In the genomic region with DNA sequence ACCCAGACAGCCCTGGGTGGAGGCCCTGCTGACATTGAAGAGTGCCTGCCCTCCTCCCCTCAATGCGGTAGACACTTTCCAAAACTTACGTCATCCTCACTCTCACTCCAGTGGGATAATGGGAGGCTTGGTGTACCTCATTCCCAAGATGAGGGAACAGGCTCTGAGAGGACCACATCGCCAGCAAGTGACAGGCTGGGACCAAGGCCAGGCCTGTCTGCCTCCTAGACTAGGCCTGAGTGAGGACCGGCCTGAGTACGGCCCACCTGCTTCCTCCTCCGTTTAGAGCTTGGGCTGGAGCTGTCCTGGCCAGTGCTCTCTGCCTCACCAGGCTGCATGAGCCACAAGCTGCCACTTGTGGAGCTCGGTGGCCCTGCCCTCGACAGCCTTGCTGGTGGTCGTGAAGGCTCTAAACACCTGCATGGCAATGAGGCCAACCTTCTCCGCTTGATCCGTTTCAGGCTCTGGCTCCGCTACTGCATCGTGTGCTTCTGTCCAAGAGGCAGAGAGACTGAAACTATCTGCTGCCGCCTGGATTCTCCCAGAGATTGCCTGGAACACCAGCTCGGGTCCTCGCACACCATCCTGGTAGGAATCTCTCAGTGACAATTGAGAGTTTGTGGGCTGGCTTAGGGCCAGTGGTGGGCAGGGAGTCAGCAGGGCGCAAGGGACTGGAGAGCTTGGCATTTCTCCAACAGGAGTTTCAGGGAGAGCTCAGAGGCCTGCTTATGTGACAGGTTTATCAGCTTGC, we compare ENCODE assay signal across 1 cellular context.
TF ChIP-seq lines count a peak whose summit lies in the region.

No MANE protein-coding gene starts in this region.

TF ChIP-seq in HepG2, 621 proteins besides CTCF, POLR2A, EP300 and RAD21 (continues in another document):
- TF ChIP-seq POLR2G (IDR thresholded peaks at IDR 0.05; ENCODE audit: low read depth, low read length) (peak; percentile 46; the same call in 1 of the 2 replicates), ELF3 (CRISPR knock-in tag; IDR thresholded peaks at IDR 0.05) (0 out of 2 replicates have a peak, but pooled peaks have one; percentile 10), PHF8 (CRISPR knock-in tag; IDR thresholded peaks at IDR 0.05) (peak; percentile 61), TP53 (CRISPR knock-in tag; conservative IDR thresholded peaks at IDR 0.05) (no peak), SALL1 (CRISPR knock-in tag; IDR thresholded peaks at IDR 0.05) (peak; percentile 79), ASH2L (IDR thresholded peaks at IDR 0.05; ENCODE audit: insufficient read length, low read depth, low read length) (peak; percentile 40), POLR2AphosphoS5 (IDR thresholded peaks at IDR 0.05; ENCODE audit: low read depth, low read length) (peak; percentile 48), ZNF510 (CRISPR knock-in tag; IDR thresholded peaks at IDR 0.05; ENCODE audit: low read depth) (no peak), YEATS4 (CRISPR knock-in tag; IDR thresholded peaks at IDR 0.05; ENCODE audit: borderline replicate concordance) (peak; percentile 47; the same call in 1 of the 2 replicates), HNRNPH1 (optimal IDR thresholded peaks at IDR 0.05; ENCODE audit: low read depth, low read length) (no peak), DPF2 (CRISPR knock-in tag; IDR thresholded peaks at IDR 0.05; ENCODE audit: borderline replicate concordance, low read depth) (0 out of 2 replicates have a peak, but pooled peaks have one; percentile 21), ZNF296 (CRISPR knock-in tag; conservative IDR thresholded peaks at IDR 0.05) (peak; percentile 84; the same call in 1 of the 2 replicates), ZFY (CRISPR knock-in tag; IDR thresholded peaks at IDR 0.05) (peak; percentile 87), ZNF605 (CRISPR knock-in tag; IDR thresholded peaks at IDR 0.05) (peak; percentile 70; the same call in 1 of the 2 replicates), TGIF2 (CRISPR knock-in tag; IDR thresholded peaks at IDR 0.05) (peak; percentile 12; the same call in 1 of the 2 replicates), ZNF431 (CRISPR knock-in tag; IDR thresholded peaks at IDR 0.05; ENCODE audit: borderline replicate concordance, low read depth) (peak; percentile 78; the same call in 1 of the 2 replicates), REPIN1 (CRISPR knock-in tag; IDR thresholded peaks at IDR 0.05; ENCODE audit: borderline replicate concordance, low read depth) (peak; percentile 39; the same call in 1 of the 2 replicates), ZNF552 (CRISPR knock-in tag; IDR thresholded peaks at IDR 0.05; ENCODE audit: borderline replicate concordance) (0 out of 2 replicates have a peak, but pooled peaks have one; percentile 72), ZGPAT (CRISPR knock-in tag; IDR thresholded peaks at IDR 0.05) (0 out of 2 replicates have a peak, but pooled peaks have one; percentile 21), ZIK1 (CRISPR knock-in tag; IDR thresholded peaks at IDR 0.05; ENCODE audit: borderline replicate concordance, low read depth) (0 out of 2 replicates have a peak, but pooled peaks have one; percentile 47), PITX1 (CRISPR knock-in tag; IDR thresholded peaks at IDR 0.05) (0 out of 2 replicates have a peak, but pooled peaks have one; percentile 33), ZNF280B (CRISPR knock-in tag; IDR thresholded peaks at IDR 0.05; ENCODE audit: borderline replicate concordance) (0 out of 2 replicates have a peak, but pooled peaks have one; percentile 66), TAF1 (CRISPR knock-in tag; IDR thresholded peaks at IDR 0.05) (peak; percentile 50; the same call in 1 of the 2 replicates), ELF4 (CRISPR knock-in tag; IDR thresholded peaks at IDR 0.05; ENCODE audit: borderline replicate concordance) (no peak), PHF20 (CRISPR knock-in tag; IDR thresholded peaks at IDR 0.05) (0 out of 2 replicates have a peak, but pooled peaks have one; percentile 47), MIER3 (CRISPR knock-in tag; IDR thresholded peaks at IDR 0.05; ENCODE audit: borderline replicate concordance) (no peak), SAP130 (CRISPR knock-in tag; IDR thresholded peaks at IDR 0.05; ENCODE audit: low read depth) (peak; percentile 39; the same call in 1 of the 2 replicates), SP4 (CRISPR knock-in tag; IDR thresholded peaks at IDR 0.05) (0 out of 2 replicates have a peak, but pooled peaks have one; percentile 52), IRX3 (CRISPR knock-in tag; IDR thresholded peaks at IDR 0.05; ENCODE audit: borderline replicate concordance, low read depth) (0 out of 2 replicates have a peak, but pooled peaks have one; percentile 68), KAT8 (CRISPR knock-in tag; IDR thresholded peaks at IDR 0.05) (peak; percentile 22; the same call in 1 of the 2 replicates), XRCC5 (optimal IDR thresholded peaks at IDR 0.05; ENCODE audit: low read length) (peak; percentile 64), ZNF781 (CRISPR knock-in tag; IDR thresholded peaks at IDR 0.05; ENCODE audit: borderline replicate concordance, not compliant biosample characterization) (peak; percentile 27), SPEN (CRISPR knock-in tag; IDR thresholded peaks at IDR 0.05; ENCODE audit: low read depth) (peak; percentile 67; the same call in 1 of the 2 replicates), AHR (CRISPR knock-in tag; IDR thresholded peaks at IDR 0.05) (0 out of 2 replicates have a peak, but pooled peaks have one; percentile 33), AKAP8 (CRISPR knock-in tag; IDR thresholded peaks at IDR 0.05) (peak; percentile 65; the same call in 1 of the 2 replicates), CREB1 (IDR thresholded peaks at IDR 0.05) (peak; percentile 7; the same call in 1 of the 2 replicates), CREB1 (CRISPR knock-in tag; IDR thresholded peaks at IDR 0.05) (no peak), ZBTB7B (CRISPR knock-in tag; IDR thresholded peaks at IDR 0.05) (peak; percentile 45; the same call in 1 of the 2 replicates), ZNF792 (CRISPR knock-in tag; IDR thresholded peaks at IDR 0.05) (0 out of 2 replicates have a peak, but pooled peaks have one; percentile 12)
- TF ChIP-seq, protein P1, sequence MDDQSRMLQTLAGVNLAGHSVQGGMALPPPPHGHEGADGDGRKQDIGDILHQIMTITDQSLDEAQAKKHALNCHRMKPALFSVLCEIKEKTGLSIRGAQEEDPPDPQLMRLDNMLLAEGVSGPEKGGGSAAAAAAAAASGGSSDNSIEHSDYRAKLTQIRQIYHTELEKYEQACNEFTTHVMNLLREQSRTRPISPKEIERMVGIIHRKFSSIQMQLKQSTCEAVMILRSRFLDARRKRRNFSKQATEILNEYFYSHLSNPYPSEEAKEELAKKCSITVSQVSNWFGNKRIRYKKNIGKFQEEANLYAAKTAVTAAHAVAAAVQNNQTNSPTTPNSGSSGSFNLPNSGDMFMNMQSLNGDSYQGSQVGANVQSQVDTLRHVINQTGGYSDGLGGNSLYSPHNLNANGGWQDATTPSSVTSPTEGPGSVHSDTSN (CRISPR knock-in tag; IDR thresholded peaks at IDR 0.05; ENCODE audit: borderline replicate concordance), result no peak
- TF ChIP-seq, protein P2, sequence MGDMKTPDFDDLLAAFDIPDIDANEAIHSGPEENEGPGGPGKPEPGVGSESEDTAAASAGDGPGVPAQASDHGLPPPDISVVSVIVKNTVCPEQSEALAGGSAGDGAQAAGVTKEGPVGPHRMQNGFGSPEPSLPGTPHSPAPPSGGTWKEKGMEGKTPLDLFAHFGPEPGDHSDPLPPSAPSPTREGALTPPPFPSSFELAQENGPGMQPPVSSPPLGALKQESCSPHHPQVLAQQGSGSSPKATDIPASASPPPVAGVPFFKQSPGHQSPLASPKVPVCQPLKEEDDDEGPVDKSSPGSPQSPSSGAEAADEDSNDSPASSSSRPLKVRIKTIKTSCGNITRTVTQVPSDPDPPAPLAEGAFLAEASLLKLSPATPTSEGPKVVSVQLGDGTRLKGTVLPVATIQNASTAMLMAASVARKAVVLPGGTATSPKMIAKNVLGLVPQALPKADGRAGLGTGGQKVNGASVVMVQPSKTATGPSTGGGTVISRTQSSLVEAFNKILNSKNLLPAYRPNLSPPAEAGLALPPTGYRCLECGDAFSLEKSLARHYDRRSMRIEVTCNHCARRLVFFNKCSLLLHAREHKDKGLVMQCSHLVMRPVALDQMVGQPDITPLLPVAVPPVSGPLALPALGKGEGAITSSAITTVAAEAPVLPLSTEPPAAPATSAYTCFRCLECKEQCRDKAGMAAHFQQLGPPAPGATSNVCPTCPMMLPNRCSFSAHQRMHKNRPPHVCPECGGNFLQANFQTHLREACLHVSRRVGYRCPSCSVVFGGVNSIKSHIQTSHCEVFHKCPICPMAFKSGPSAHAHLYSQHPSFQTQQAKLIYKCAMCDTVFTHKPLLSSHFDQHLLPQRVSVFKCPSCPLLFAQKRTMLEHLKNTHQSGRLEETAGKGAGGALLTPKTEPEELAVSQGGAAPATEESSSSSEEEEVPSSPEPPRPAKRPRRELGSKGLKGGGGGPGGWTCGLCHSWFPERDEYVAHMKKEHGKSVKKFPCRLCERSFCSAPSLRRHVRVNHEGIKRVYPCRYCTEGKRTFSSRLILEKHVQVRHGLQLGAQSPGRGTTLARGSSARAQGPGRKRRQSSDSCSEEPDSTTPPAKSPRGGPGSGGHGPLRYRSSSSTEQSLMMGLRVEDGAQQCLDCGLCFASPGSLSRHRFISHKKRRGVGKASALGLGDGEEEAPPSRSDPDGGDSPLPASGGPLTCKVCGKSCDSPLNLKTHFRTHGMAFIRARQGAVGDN (CRISPR knock-in tag; IDR thresholded peaks at IDR 0.05), result peak; percentile 100
- TF ChIP-seq, protein P3, sequence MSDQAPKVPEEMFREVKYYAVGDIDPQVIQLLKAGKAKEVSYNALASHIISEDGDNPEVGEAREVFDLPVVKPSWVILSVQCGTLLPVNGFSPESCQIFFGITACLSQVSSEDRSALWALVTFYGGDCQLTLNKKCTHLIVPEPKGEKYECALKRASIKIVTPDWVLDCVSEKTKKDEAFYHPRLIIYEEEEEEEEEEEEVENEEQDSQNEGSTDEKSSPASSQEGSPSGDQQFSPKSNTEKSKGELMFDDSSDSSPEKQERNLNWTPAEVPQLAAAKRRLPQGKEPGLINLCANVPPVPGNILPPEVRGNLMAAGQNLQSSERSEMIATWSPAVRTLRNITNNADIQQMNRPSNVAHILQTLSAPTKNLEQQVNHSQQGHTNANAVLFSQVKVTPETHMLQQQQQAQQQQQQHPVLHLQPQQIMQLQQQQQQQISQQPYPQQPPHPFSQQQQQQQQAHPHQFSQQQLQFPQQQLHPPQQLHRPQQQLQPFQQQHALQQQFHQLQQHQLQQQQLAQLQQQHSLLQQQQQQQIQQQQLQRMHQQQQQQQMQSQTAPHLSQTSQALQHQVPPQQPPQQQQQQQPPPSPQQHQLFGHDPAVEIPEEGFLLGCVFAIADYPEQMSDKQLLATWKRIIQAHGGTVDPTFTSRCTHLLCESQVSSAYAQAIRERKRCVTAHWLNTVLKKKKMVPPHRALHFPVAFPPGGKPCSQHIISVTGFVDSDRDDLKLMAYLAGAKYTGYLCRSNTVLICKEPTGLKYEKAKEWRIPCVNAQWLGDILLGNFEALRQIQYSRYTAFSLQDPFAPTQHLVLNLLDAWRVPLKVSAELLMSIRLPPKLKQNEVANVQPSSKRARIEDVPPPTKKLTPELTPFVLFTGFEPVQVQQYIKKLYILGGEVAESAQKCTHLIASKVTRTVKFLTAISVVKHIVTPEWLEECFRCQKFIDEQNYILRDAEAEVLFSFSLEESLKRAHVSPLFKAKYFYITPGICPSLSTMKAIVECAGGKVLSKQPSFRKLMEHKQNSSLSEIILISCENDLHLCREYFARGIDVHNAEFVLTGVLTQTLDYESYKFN (CRISPR knock-in tag; conservative IDR thresholded peaks at IDR 0.05), result 0 out of 2 replicates have a peak, but pooled peaks have one; percentile 38
- TF ChIP-seq, protein P4, sequence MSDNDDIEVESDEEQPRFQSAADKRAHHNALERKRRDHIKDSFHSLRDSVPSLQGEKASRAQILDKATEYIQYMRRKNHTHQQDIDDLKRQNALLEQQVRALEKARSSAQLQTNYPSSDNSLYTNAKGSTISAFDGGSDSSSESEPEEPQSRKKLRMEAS (IDR thresholded peaks at IDR 0.05), result peak; percentile 64
- TF ChIP-seq, protein P5, sequence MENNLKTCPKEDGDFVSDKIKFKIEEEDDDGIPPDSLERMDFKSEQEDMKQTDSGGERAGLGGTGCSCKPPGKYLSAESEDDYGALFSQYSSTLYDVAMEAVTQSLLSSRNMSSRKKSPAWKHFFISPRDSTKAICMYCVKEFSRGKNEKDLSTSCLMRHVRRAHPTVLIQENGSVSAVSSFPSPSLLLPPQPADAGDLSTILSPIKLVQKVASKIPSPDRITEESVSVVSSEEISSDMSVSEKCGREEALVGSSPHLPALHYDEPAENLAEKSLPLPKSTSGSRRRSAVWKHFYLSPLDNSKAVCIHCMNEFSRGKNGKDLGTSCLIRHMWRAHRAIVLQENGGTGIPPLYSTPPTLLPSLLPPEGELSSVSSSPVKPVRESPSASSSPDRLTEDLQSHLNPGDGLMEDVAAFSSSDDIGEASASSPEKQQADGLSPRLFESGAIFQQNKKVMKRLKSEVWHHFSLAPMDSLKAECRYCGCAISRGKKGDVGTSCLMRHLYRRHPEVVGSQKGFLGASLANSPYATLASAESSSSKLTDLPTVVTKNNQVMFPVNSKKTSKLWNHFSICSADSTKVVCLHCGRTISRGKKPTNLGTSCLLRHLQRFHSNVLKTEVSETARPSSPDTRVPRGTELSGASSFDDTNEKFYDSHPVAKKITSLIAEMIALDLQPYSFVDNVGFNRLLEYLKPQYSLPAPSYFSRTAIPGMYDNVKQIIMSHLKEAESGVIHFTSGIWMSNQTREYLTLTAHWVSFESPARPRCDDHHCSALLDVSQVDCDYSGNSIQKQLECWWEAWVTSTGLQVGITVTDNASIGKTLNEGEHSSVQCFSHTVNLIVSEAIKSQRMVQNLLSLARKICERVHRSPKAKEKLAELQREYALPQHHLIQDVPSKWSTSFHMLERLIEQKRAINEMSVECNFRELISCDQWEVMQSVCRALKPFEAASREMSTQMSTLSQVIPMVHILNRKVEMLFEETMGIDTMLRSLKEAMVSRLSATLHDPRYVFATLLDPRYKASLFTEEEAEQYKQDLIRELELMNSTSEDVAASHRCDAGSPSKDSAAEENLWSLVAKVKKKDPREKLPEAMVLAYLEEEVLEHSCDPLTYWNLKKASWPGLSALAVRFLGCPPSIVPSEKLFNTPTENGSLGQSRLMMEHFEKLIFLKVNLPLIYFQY (CRISPR knock-in tag; IDR thresholded peaks at IDR 0.05; ENCODE audit: borderline replicate concordance), result no peak
